9 cellular contexts compared by ENCODE assay signal in the genomic region with DNA sequence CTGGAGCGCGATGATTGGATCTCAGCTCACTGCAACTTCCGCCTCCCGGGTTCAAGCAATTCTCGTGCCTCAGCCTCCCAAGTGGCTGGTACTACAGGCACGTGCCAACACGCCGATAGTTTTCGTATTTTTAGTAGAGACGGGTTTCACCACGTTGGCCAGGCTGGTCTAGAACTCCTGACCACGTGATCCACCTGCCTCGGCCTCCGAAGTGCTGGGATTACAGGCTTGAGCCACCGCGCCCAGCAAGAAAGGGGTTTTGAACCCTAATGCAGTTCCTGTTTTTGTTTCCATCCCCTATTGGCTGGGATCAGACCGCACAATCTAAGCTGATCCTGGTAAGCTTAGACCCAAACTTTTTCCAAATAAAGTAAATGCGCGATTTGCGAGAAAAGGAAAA. TPM values are rescaled to one million over a fixed set of nuclear protein-coding genes. Genes with fewer than 3 reads are reported as not detected.
DNase-seq lines count a peak whose midpoint lies in the region; ATAC-seq and TF ChIP-seq lines count a peak whose summit lies in the region.
"Had no signal": no experiment of that assay in that cellular context is flagged by ENCODE, and none has a peak within 500 bp of the region (broad histone marks: within the 10 kb centered on the region; RNA-seq: fewer than 3 reads in every experiment).

No MANE protein-coding gene starts in this region.

- H2BK12ac ChIP-seq in mesenchymal stem cell (ENCODE audit: low read length in 2 of 2) = no peak overlapping the region

- in situ Hi-C loops in transverse colon (cut with MboI; ENCODE audit: low pct_ligation_motif_present in 1 of 4, low pct_unique_long_range_greater_than_20kb in 1 of 4, low sequenced_read_pairs in 3 of 4) = no loop called here

- no peak overlapping the region for H3K18ac ChIP-seq in mesenchymal stem cell (ENCODE audit: low read depth in 1 of 2, low read length in 2 of 2)

- H2BK120ac ChIP-seq in mesenchymal stem cell (ENCODE audit: low read depth, low read length) = no peak overlapping the region

- no peak overlapping the region for H2AFZ ChIP-seq in mesenchymal stem cell (ENCODE audit: low read depth, low read length)

- no peak for DNase-seq in activated T-cell treated with anti-CD3 and anti-CD28 coated beads, Interleukin-2, amount 50 U/mL, for 24 hours
- DNase-seq in activated T-cell treated with anti-CD3 and anti-CD28 coated beads, Interleukin-2, amount 50 U/mL, for 1 hour = no peak
- DNase-seq in choroid plexus epithelial cell (ENCODE audit: low read depth) (no peak), mesenchymal stem cell (peak; percentile 8), transverse colon (no peak), mucosa of gallbladder (ENCODE audit: low spot score) (no peak), erythroblast (lab: John Stamatoyannopoulos, UW) (no peak)

- H3K27ac ChIP-seq in mesenchymal stem cell (ENCODE audit: low read length, poor library complexity, severe bottlenecking) (peak overlapping the region; percentile 87), transverse colon (peak overlapping the region; percentile 81 to 88 (median 82))
- H3K27ac ChIP-seq: SJSA1 had no signal

- H3K23ac ChIP-seq in mesenchymal stem cell (ENCODE audit: low read length in 2 of 2) = no peak overlapping the region

- no peak overlapping the region for H4K8ac ChIP-seq in mesenchymal stem cell (ENCODE audit: low read length)

- H3K4me3 ChIP-seq in choroid plexus epithelial cell (ENCODE audit: low read depth, low read length) (peak overlapping the region; percentile 85), mesenchymal stem cell (ENCODE audit: insufficient read depth in 1 of 2, low read depth in 1 of 2, low read length in 2 of 2) (peak overlapping the region; percentile 56 to 84), transverse colon (peak overlapping the region; percentile 39 to 74 (median 52))
- H3K4me3 ChIP-seq: SJSA1 had no signal

- H2AK5ac ChIP-seq in mesenchymal stem cell (ENCODE audit: low read length, severe bottlenecking) = no peak overlapping the region

- peaks cover 55% of the 10 kb centered on the region for H3K4me1 Mint-ChIP-seq in activated T-cell treated with anti-CD3 and anti-CD28 coated beads, Interleukin-2, amount 50 U/mL, for 24 hours (ENCODE audit: low read depth)

- H3K9me3 Mint-ChIP-seq in activated T-cell treated with anti-CD3 and anti-CD28 coated beads, Interleukin-2, amount 50 U/mL, for 24 hours = peaks cover 36% of the 10 kb centered on the region

- H3K14ac ChIP-seq in mesenchymal stem cell (ENCODE audit: low read length in 2 of 2) = no peak overlapping the region

- WGBS in mesenchymal stem cell = 45% methylated on average over 16 of the region's 20 CpGs
- WGBS in transverse colon (ENCODE audit: low coverage in 1 of 2), 2 donors = 76 to 81% methylated on average over 19 to 20 of the region's 20 CpGs

- H3K4me1 ChIP-seq in mesenchymal stem cell (ENCODE audit: control insufficient read depth, insufficient read depth, low read depth, low read length) (no peaks in the 10 kb centered on the region), transverse colon (peaks cover 0 to 13% (median 2%) of the 10 kb centered on the region in 4 donors)
- H3K4me1 ChIP-seq: SJSA1 had no signal

- H3K9me3 ChIP-seq in mesenchymal stem cell (ENCODE audit: control insufficient read depth, low read length) = peaks cover 50% of the 10 kb centered on the region
- peaks cover 5 to 6% of the 10 kb centered on the region in 2 donors for H3K9me3 ChIP-seq in transverse colon
- H3K9me3 ChIP-seq: SJSA1 had no signal

- no peaks in the 10 kb centered on the region for H3K27me3 ChIP-seq in mesenchymal stem cell (ENCODE audit: control insufficient read depth in 1 of 2, insufficient read depth in 1 of 2, low read length in 2 of 2)
- no peaks in the 10 kb centered on the region for H3K27me3 ChIP-seq in transverse colon
- H3K27me3 ChIP-seq: SJSA1 had no signal

- H2BK15ac ChIP-seq in mesenchymal stem cell (ENCODE audit: low read depth, poor library complexity, severe bottlenecking) = no peak overlapping the region

- TF ChIP-seq POLR2A in transverse colon (IDR thresholded peaks at IDR 0.05) = no peak
- no peak for TF ChIP-seq POLR2A in erythroblast (IDR thresholded peaks at IDR 0.05; ENCODE audit: low read length)

- intact Hi-C loops in transverse colon (cut with DNase I; ENCODE audit: low total_unique reads) = no loop called here

- H2BK5ac ChIP-seq in mesenchymal stem cell (ENCODE audit: low read depth, low read length, poor library complexity, severe bottlenecking) = no peak overlapping the region

- no peak overlapping the region for H3K4ac ChIP-seq in mesenchymal stem cell (ENCODE audit: low read depth in 1 of 2, low read length in 2 of 2)

- H4K91ac ChIP-seq in mesenchymal stem cell (ENCODE audit: low read length) = no peak overlapping the region

- ATAC-seq in GM19463 (IDR thresholded peaks at IDR 0.05; ENCODE audit: unreplicated experiment) = no peak

- TF ChIP-seq CTCF in choroid plexus epithelial cell (conservative IDR thresholded peaks at IDR 0.05; ENCODE audit: low read depth, low read length) (no peak), transverse colon (IDR thresholded peaks at IDR 0.05) (no peak)

- H3K27me3 Mint-ChIP-seq in activated T-cell treated with anti-CD3 and anti-CD28 coated beads, Interleukin-2, amount 50 U/mL, for 24 hours = no peaks in the 10 kb centered on the region

- peaks cover 31 to 35% of the 10 kb centered on the region in 2 experiments for H3K36me3 ChIP-seq in mesenchymal stem cell (ENCODE audit: control insufficient read depth in 1 of 2, insufficient read depth in 2 of 2, low read depth in 1 of 2, low read length in 2 of 2)
- H3K36me3 ChIP-seq in transverse colon = no peaks in the 10 kb centered on the region
- H3K36me3 ChIP-seq: SJSA1 had no signal

- no peak for TF ChIP-seq EP300 in transverse colon (IDR thresholded peaks at IDR 0.05; ENCODE audit: low read depth)

- peak overlapping the region; percentile 95 for H3K27ac Mint-ChIP-seq in activated T-cell treated with anti-CD3 and anti-CD28 coated beads, Interleukin-2, amount 50 U/mL, for 24 hours

- peak overlapping the region; percentile 94 for H3K4me3 Mint-ChIP-seq in activated T-cell treated with anti-CD3 and anti-CD28 coated beads, Interleukin-2, amount 50 U/mL, for 24 hours

- H3K9ac ChIP-seq in mesenchymal stem cell (ENCODE audit: low read length) = peak overlapping the region; percentile 98

- peak overlapping the region; percentile 47 for H3K4me2 ChIP-seq in mesenchymal stem cell (ENCODE audit: low read length, poor library complexity, severe bottlenecking)

- H3K36me3 Mint-ChIP-seq in activated T-cell treated with anti-CD3 and anti-CD28 coated beads, Interleukin-2, amount 50 U/mL, for 24 hours (ENCODE audit: low read depth) = peaks cover 85% of the 10 kb centered on the region

- H3K79me1 ChIP-seq in mesenchymal stem cell (replicated peaks; ENCODE audit: low read length, poor library complexity, severe bottlenecking) = peaks cover 10% of the 10 kb centered on the region

RNA-seq across cellular contexts. Expression of a gene that starts 0.9 kb away (rescaled TPM):
- polyA plus RNA-seq in mesenchymal stem cell (2013, experiment 1 of 2) = 5.4 TPM
- 5.8 TPM for polyA plus RNA-seq in mesenchymal stem cell (2013, experiment 2 of 2)
- total RNA-seq in transverse colon (1 to 10 TPM in 3 of 4 donors, not detected in 1; 1.2 to 7.1 (median 4.1) TPM), mucosa of gallbladder (21.8 TPM)
- total RNA-seq: SJSA1 had no signal
